In the genomic region with DNA sequence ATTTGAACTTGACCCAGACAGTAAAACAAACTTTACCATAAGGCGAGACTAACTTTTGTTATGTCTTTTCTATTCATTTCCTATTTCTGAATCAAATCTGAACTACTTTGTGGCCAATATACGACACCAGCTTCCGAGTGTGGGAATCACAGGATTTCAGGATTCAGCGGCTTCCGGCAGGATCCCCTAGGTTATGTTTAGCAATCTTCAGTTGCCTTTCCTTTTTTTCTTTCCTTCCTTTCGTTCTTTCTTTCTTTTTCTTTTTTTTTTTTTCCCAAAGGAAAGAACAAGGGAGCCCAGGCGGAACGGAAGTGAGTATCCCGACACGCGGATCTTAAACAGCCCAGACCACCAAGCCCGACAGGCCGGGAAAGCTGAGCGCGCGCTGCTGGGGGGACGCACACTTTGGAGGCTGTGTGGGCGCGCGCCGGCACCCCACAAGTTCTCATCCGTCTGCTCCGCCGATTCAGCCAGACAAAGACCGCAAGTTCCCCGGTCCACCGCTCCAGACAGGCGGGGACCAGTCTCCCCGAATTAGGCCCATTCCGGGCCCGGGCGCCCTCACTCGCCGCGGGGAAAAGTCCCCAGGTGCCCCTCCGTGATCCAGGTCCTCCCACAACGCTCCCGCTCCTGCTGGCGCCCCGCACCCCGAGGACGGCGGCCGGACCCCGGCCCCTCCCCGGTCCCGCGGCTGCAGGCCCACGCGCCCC, we compare ENCODE assay signal across 8 cellular contexts. TPM values are rescaled to one million over a fixed set of nuclear protein-coding genes. Genes with fewer than 3 reads are reported as not detected.
DNase-seq lines count a peak whose midpoint lies in the region; ATAC-seq and TF ChIP-seq lines count a peak whose summit lies in the region.

No MANE protein-coding gene starts in this region.

- intact Hi-C loops in ascending aorta (cut with DNase I), result loop anchor here (1.0 to 5.0 kb wide), 2 partner anchors 27 to 67 kb away; a partner anchor contains a TSS

- H3K4me1 ChIP-seq in RWPE2 (ENCODE audit: insufficient read depth, poor library complexity, severe bottlenecking), result peaks cover 5% of the 10 kb centered on the region
- H3K4me1 ChIP-seq in ascending aorta, result peaks cover 6 to 18% of the 10 kb centered on the region in 2 donors
- H3K4me1 ChIP-seq in iPS-18a (ENCODE audit: control insufficient read depth, low read depth, low read length), result peaks cover 8% of the 10 kb centered on the region

- TF ChIP-seq CTCF in AG04449 (IDR thresholded peaks at IDR 0.05; ENCODE audit: insufficient read depth, low read length, missing control alignments), result no peak
- no peak for TF ChIP-seq CTCF in RWPE2 (IDR thresholded peaks at IDR 0.05; ENCODE audit: poor library complexity, severe bottlenecking)
- peak in 1 of 3 experiments; percentile 6 for TF ChIP-seq CTCF in ascending aorta (IDR thresholded peaks at IDR 0.05)

- DNase-seq in AG04449 (ENCODE audit: low read depth, low spot score), result no peak
- no peak for DNase-seq in RWPE2 (ENCODE audit: low spot score)
- DNase-seq in ascending aorta (ENCODE audit: low spot score in 2 of 2), result peak in 1 of 2 donors; percentile 67
- DNase-seq in stimulated activated CD4-positive, alpha-beta T cell treated with anti-CD3 and anti-CD28 coated beads, Interleukin-15, amount 100 ng/mL, for 1 hour (ENCODE audit: low read depth in 1 of 2, low spot score in 1 of 2), result peak; percentile 11 to 12
- no peak for DNase-seq in OCI-M1 (lab: John Stamatoyannopoulos, UW)

- peak overlapping the region; percentile 25 for H3K27ac ChIP-seq in RWPE2 (ENCODE audit: poor library complexity, severe bottlenecking)
- peak overlapping the region; percentile 80 to 84 for H3K27ac ChIP-seq in ascending aorta
- peak overlapping the region; percentile 24 for H3K27ac ChIP-seq in iPS-18a (ENCODE audit: low read length)

- CTCF ChIA-PET in AG04449 (lab: Yijun Ruan, JAX), result interaction anchor here (0.6 to 10.8 kb wide), 3 partner anchors 10 to 66 kb away, joined by 3 to 212 read pairs (median 7); a partner anchor contains a TSS

- no peaks in the 10 kb centered on the region for H3K9me3 ChIP-seq in RWPE2 (ENCODE audit: severe bottlenecking)
- no peaks in the 10 kb centered on the region for H3K9me3 ChIP-seq in ascending aorta
- no peaks in the 10 kb centered on the region for H3K9me3 ChIP-seq in iPS-18a (ENCODE audit: control insufficient read depth, low read depth, low read length)

- peak overlapping the region; percentile 87 for H3K9ac ChIP-seq in iPS-18a (ENCODE audit: low read length)

- POLR2A ChIA-PET in AG04449 (lab: Yijun Ruan, JAX), result interaction anchor here (0.7 kb wide), 2 partner anchors 227 to 307 kb away, joined by 3 to 4 read pairs; no protein-coding TSS in a partner anchor

- H3K36me3 ChIP-seq in RWPE2 (ENCODE audit: low read depth) (no peaks in the 10 kb centered on the region), ascending aorta (no peaks in the 10 kb centered on the region), iPS-18a (ENCODE audit: control insufficient read depth, low read depth, low read length) (no peaks in the 10 kb centered on the region)

- peak; percentile 23 for ATAC-seq in GM19397 (IDR thresholded peaks at IDR 0.05; ENCODE audit: unreplicated experiment)
- 0 out of 3 replicates have a peak, but pooled peaks have one; percentile 5 for ATAC-seq in RWPE2 (ENCODE audit: low read depth)
- no peak for ATAC-seq in HG02840 (IDR thresholded peaks at IDR 0.05; ENCODE audit: low FRiP score, unreplicated experiment)

- H3K4me3 ChIP-seq in AG04449 (ENCODE audit: low read depth, low read length) (peak overlapping the region; percentile 74), RWPE2 (ENCODE audit: severe bottlenecking) (peak overlapping the region; percentile 64), ascending aorta (peak overlapping the region; percentile 91 to 98), iPS-18a (ENCODE audit: low read length) (peak overlapping the region; percentile 93)

- H3K27me3 ChIP-seq in RWPE2 (ENCODE audit: insufficient read depth, poor library complexity, severe bottlenecking) (no peaks in the 10 kb centered on the region), ascending aorta (no peaks in the 10 kb centered on the region), iPS-18a (ENCODE audit: control insufficient read depth, insufficient read depth, low read length) (no peaks in the 10 kb centered on the region)

RNA-seq across cellular contexts. Expression of a gene that starts 0.5 kb away (rescaled TPM):
- 55.6 TPM for total RNA-seq in ascending aorta

RNA-seq across cellular contexts. Expression of a gene that starts 1.3 kb away (rescaled TPM):
- 5.4 TPM for total RNA-seq in ascending aorta

Comparison
In these comparisons a context has a peak if more than half of its experiments do, and no peak if none do; other contexts are left out.
1. DNase-seq: peak in stimulated activated CD4-positive, alpha-beta T cell treated with anti-CD3 and anti-CD28 coated beads, Interleukin-15, amount 100 ng/mL, for 1 hour (2 of 2); none in AG04449 (single experiment), RWPE2 (single experiment) and OCI-M1 (single experiment).
2. H3K27ac ChIP-seq: peak in every context shown above with its lines; median percentile 82 in ascending aorta; 25 in RWPE2; 24 in iPS-18a.
3. Peak in every context shown above with its lines, with median percentiles within 50 percentile points of each other: H3K4me3 ChIP-seq.